14 cellular contexts compared by ENCODE assay signal in genomic region chr2:237874585-237875161, GRCh38. TPM values are rescaled to one million over a fixed set of nuclear protein-coding genes. Genes with fewer than 3 reads are reported as not detected.
DNase-seq lines count a peak whose midpoint lies in the region; ATAC-seq, FAIRE-seq and TF ChIP-seq lines count a peak whose summit lies in the region.
"Had no signal": no experiment of that assay in that cellular context is flagged by ENCODE, and none has a peak within 500 bp of the region (broad histone marks: within the 10 kb centered on the region; RNA-seq: fewer than 3 reads in every experiment).

No MANE protein-coding gene starts in this region.

- ATAC-seq in A549 (peak; percentile 63 to 66; a peak in 4 of 6 replicates), IMR-90 (ENCODE audit: low read depth) (peak; percentile 75), HG03095 (IDR thresholded peaks at IDR 0.05; ENCODE audit: unreplicated experiment) (no peak)

- peak overlapping the region; percentile 65; the same call in 1 of the 2 replicates for H2AK5ac ChIP-seq in IMR-90 (ENCODE audit: low read depth, low read length)

- H3K23ac ChIP-seq in IMR-90 (ENCODE audit: low read depth, low read length) = no peak overlapping the region

- H2BK20ac ChIP-seq in IMR-90 (ENCODE audit: low read depth, low read length) = peak overlapping the region; percentile 40; the same call in 1 of the 2 replicates

- no peak for TF ChIP-seq EP300 in A549 (IDR thresholded peaks at IDR 0.05)

- peak overlapping the region; percentile 19; the same call in 1 of the 2 replicates for H3K18ac ChIP-seq in IMR-90 (ENCODE audit: low read depth, low read length)

- H3K4ac ChIP-seq in IMR-90 (ENCODE audit: low read depth, low read length) = peak overlapping the region; percentile 70

- H2BK5ac ChIP-seq in IMR-90 (ENCODE audit: low read depth, low read length, poor library complexity, severe bottlenecking) = peak overlapping the region; percentile 67

- no peak overlapping the region for H4K5ac ChIP-seq in IMR-90 (ENCODE audit: low read depth, low read length)

- TF ChIP-seq CTCF in A549 (IDR thresholded peaks at IDR 0.05) = no peak
- no peak for TF ChIP-seq CTCF in IMR-90 (conservative IDR thresholded peaks at IDR 0.05; ENCODE audit: low read depth, low read length)
- TF ChIP-seq CTCF in coronary artery (IDR thresholded peaks at IDR 0.05) = no peak

- FAIRE-seq in A549 (lab: Jason Lieb, UNC) = no peak
- FAIRE-seq: K562 had no signal

- dilution Hi-C loops in IMR-90 (cut with HindIII; ENCODE audit: low sequenced_read_pairs, unreplicated experiment) = no loop called here

- H3K9me1 ChIP-seq in IMR-90 (ENCODE audit: insufficient read depth, low read length) = no peaks in the 10 kb centered on the region; the same call in 1 of the 2 replicates

- no peaks in the 10 kb centered on the region for H3K27me3 ChIP-seq in IMR-90 (ENCODE audit: control insufficient read depth, insufficient read depth, low read length)
- H3K27me3 ChIP-seq: BLaER1 had no signal

- intact Hi-C loops in IMR-90 (cut with micrococcal nuclease) = no loop called here

- 46% methylated on average over 7 of the region's 7 CpGs for WGBS in A549 (ENCODE audit: missing lambda C conversion rate)
- whole genome bisulfite sequencing in IMR-90 (ENCODE audit: extremely low coverage in 2 of 2, insufficient read length in 1 of 2), 2 experiments = 80% methylated on average over 2 of the region's 7 CpGs; no CpG with 5 or more reads in 1 of the 2 experiments

- no peak for TF ChIP-seq POLR2A in A549 (IDR thresholded peaks at IDR 0.05; ENCODE audit: low read length)
- no peak for TF ChIP-seq POLR2A in IMR-90 (IDR thresholded peaks at IDR 0.05; ENCODE audit: low read depth, low read length)

- DNase-seq in A549 (ENCODE audit: low read depth in 1 of 2, low spot score in 1 of 2) = peak in 1 of 2 experiments; percentile 56
- DNase-seq in IMR-90 = peak; percentile 76
- DNase-seq in coronary artery (ENCODE audit: low spot score) = peak; percentile 67
- peak; percentile 51 for DNase-seq in myocyte (ENCODE audit: low read depth)
- no peak for DNase-seq in stimulated activated naive CD4-positive, alpha-beta T cell treated with Interleukin-2 at 50 U/mL for 16 hours (lab: John Stamatoyannopoulos, UW)
- no peak for DNase-seq in NCI-H1930 (lab: John Stamatoyannopoulos, UW)
- DNase-seq in DMS 273 treated with DMSO at 0.1 percent for 48 hours (lab: John Stamatoyannopoulos, UW) = no peak
- DNase-seq: cortex of kidney; NCI-H524 treated with DMSO at 0.1 percent for 48 hours; stimulated activated CD8-positive, alpha-beta memory T cell treated with anti-CD3 and anti-CD28 coated beads, Interleukin-4, amount 100 ng/mL, for 48 hours had no signal

- H3K4me1 ChIP-seq in A549 (peaks cover 21% of the 10 kb centered on the region), IMR-90 (ENCODE audit: control insufficient read depth, insufficient read depth, low read length) (peaks cover 39% of the 10 kb centered on the region)

- H3K4me3 ChIP-seq in A549 = no peak overlapping the region
- no peak overlapping the region for H3K4me3 ChIP-seq in IMR-90 (ENCODE audit: insufficient read depth, low read depth, low read length)
- no peak overlapping the region for H3K4me3 ChIP-seq in coronary artery
- H3K4me3 ChIP-seq: BLaER1, K562 had no signal

- peak overlapping the region; percentile 92 for H2AK9ac ChIP-seq in IMR-90 (replicated peaks; ENCODE audit: low read depth, low read length, poor library complexity)

- H3K9me3 ChIP-seq in A549 (no peaks in the 10 kb centered on the region), IMR-90 (ENCODE audit: control insufficient read depth, insufficient read depth, low read length) (no peaks in the 10 kb centered on the region)
- H3K9me3 ChIP-seq: BLaER1 had no signal

- TF ChIP-seq RAD21 in A549 (conservative IDR thresholded peaks at IDR 0.05 in 1 of 2, IDR thresholded peaks at IDR 0.05 in 1 of 2) (no peak), IMR-90 (IDR thresholded peaks at IDR 0.05; ENCODE audit: low read length) (no peak)

- no peak overlapping the region; the same call in 1 of the 2 replicates for H4K91ac ChIP-seq in IMR-90 (ENCODE audit: insufficient read depth, low read depth, low read length)

- no peak overlapping the region for H3K14ac ChIP-seq in IMR-90 (replicated peaks; ENCODE audit: low read depth, low read length)

- H2BK120ac ChIP-seq in IMR-90 (ENCODE audit: low read depth, low read length) = peak overlapping the region; percentile 79

- POLR2A ChIA-PET in A549 (lab: Yijun Ruan, JAX) (no interaction called here), IMR-90 (lab: Charles Lee; ENCODE audit: unreplicated experiment) (no interaction called here)

- H3K4me2 ChIP-seq in A549 (peak overlapping the region; percentile 65), IMR-90 (ENCODE audit: low read depth, low read length) (no peak overlapping the region)

- no TSS peak for BruUV-seq in IMR-90 (replicated peaks; lab: Mats Ljungman, UMichigan)

- no peaks in the 10 kb centered on the region for H4K20me1 ChIP-seq in IMR-90 (ENCODE audit: insufficient read depth, low read length)
- H4K20me1 ChIP-seq: BLaER1 had no signal

- H3K9ac ChIP-seq in IMR-90 (ENCODE audit: low read depth, low read length) = no peak overlapping the region
- H3K9ac ChIP-seq: BLaER1 had no signal

- no peaks in the 10 kb centered on the region for H3K36me3 ChIP-seq in IMR-90 (ENCODE audit: control insufficient read depth, insufficient read depth, low read length)
- H3K36me3 ChIP-seq: BLaER1 had no signal

- H3K56ac ChIP-seq in IMR-90 (ENCODE audit: extremely low read depth, insufficient read depth, low read length) = no peak overlapping the region

- CTCF ChIA-PET in A549 (lab: Yijun Ruan, JAX) = interaction anchor here (0.6 to 2.1 kb wide), 3 partner anchors 10 to 16 kb away, joined by 3 to 5 read pairs (median 3); no protein-coding TSS in a partner anchor
- CTCF ChIA-PET in IMR-90 (lab: Yijun Ruan, JAX) = interaction anchor here (0.6 kb wide), 1 partner anchor 302 kb away, joined by 3 read pairs; no protein-coding TSS in a partner anchor

- in situ Hi-C loops in IMR-90 (cut with MboI; ENCODE audit: low sequenced_read_pairs) = no loop called here

- peak overlapping the region in 1 of 2 experiments; percentile 31; a peak in 2 of 4 replicates for H4K8ac ChIP-seq in IMR-90 (ENCODE audit: low read depth in 2 of 2, low read length in 2 of 2)

- no peak overlapping the region for H2BK15ac ChIP-seq in IMR-90 (ENCODE audit: low read depth, low read length)

- peak overlapping the region; percentile 58 to 83; a peak in 5 of 6 replicates for H3K27ac ChIP-seq in A549
- H3K27ac ChIP-seq in IMR-90 (ENCODE audit: insufficient read depth, low read length) = no peak overlapping the region
- H3K27ac ChIP-seq in coronary artery = peak overlapping the region; percentile 50 to 72
- H3K27ac ChIP-seq: BLaER1 had no signal

- peaks cover 0 to 6% of the 10 kb centered on the region in 2 experiments; a peak in 1 of 4 replicates for H3K79me1 ChIP-seq in IMR-90 (ENCODE audit: low read depth in 1 of 2, low read length in 2 of 2)

- H2AFZ ChIP-seq in IMR-90 (replicated peaks; ENCODE audit: low read length, poor library complexity) = peak overlapping the region; percentile 83

TF ChIP-seq in A549, 52 proteins besides CTCF, POLR2A, EP300 and RAD21 (continues in another document):
- TF ChIP-seq CEBPB (IDR thresholded peaks at IDR 0.05) (no peak), RNF2 (IDR thresholded peaks at IDR 0.05; ENCODE audit: borderline replicate concordance, low read depth) (no peak)

TF ChIP-seq in IMR-90, 13 proteins besides CTCF, POLR2A, EP300 and RAD21:
- TF ChIP-seq RCOR1 (IDR thresholded peaks at IDR 0.05; ENCODE audit: insufficient replicate concordance, low read length) (no peak), CEBPB (IDR thresholded peaks at IDR 0.05; ENCODE audit: low read depth, low read length) (peak; percentile 87), FOS (IDR thresholded peaks at IDR 0.05; ENCODE audit: low read depth, low read length) (peak; percentile 59), NFE2L2 (IDR thresholded peaks at IDR 0.05; ENCODE audit: low read depth, low read length) (peak; percentile 43; the same call in 1 of the 2 replicates), BHLHE40 (IDR thresholded peaks at IDR 0.05; ENCODE audit: low read depth, low read length) (0 out of 2 replicates have a peak, but pooled peaks have one; percentile 21)

RNA-seq across cellular contexts. Expression of gene RAMP1, which starts 15.2 kb away (rescaled TPM):
- polyA plus RNA-seq in A549 (2011; rRNA removed) (not detected in 2 replicates), A549 (2017; fragmentation: RNase III; extraction: RNeasy Plus Mini Kit Qiagen cat#74134 plus additional on column Dnase treatment) (not detected in 3 replicates), IMR-90 (2012; rRNA removed) (77.1 and 100.0 TPM in 2 replicates)
- polyA plus RNA-seq in A549 (2012; cell fraction: cytosol; rRNA removed) = not detected in 2 replicates
- not detected in 2 replicates for polyA plus RNA-seq in A549 (2012; cell fraction: nucleus; rRNA removed)
- polyA minus RNA-seq in A549 (2011; rRNA and poly(A)+ RNA removed) = not detected in 2 replicates
- total RNA-seq in IMR-90 (2012; rRNA removed) (15.8 and 19.2 TPM in 2 replicates), myocyte (19.5 and 20.9 TPM in 2 replicates)
- polyA plus RNA-seq in IMR-90 (2012; cell fraction: cytosol; rRNA removed) = 75.6 and 199 TPM in 2 replicates
- 18.0 and 50.4 TPM in 2 replicates for polyA plus RNA-seq in IMR-90 (2012; cell fraction: nucleus; rRNA removed; ENCODE audit: low replicate concordance)
- 133 TPM for polyA plus RNA-seq in myocyte (2012)
- total RNA-seq: pulmonary artery endothelial cell had no signal

Comparison
In these comparisons a context has a peak if more than half of its experiments do, and no peak if none do; other contexts are left out.
1. DNase-seq: peak in IMR-90 (single experiment), coronary artery (single experiment) and myocyte (single experiment); none in stimulated activated naive CD4-positive, alpha-beta T cell treated with Interleukin-2 at 50 U/mL for 16 hours (single experiment), NCI-H1930 (0 of 2) and DMS 273 treated with DMSO at 0.1 percent for 48 hours (single experiment).